9 cellular contexts compared by ENCODE assay signal in the genomic region with DNA sequence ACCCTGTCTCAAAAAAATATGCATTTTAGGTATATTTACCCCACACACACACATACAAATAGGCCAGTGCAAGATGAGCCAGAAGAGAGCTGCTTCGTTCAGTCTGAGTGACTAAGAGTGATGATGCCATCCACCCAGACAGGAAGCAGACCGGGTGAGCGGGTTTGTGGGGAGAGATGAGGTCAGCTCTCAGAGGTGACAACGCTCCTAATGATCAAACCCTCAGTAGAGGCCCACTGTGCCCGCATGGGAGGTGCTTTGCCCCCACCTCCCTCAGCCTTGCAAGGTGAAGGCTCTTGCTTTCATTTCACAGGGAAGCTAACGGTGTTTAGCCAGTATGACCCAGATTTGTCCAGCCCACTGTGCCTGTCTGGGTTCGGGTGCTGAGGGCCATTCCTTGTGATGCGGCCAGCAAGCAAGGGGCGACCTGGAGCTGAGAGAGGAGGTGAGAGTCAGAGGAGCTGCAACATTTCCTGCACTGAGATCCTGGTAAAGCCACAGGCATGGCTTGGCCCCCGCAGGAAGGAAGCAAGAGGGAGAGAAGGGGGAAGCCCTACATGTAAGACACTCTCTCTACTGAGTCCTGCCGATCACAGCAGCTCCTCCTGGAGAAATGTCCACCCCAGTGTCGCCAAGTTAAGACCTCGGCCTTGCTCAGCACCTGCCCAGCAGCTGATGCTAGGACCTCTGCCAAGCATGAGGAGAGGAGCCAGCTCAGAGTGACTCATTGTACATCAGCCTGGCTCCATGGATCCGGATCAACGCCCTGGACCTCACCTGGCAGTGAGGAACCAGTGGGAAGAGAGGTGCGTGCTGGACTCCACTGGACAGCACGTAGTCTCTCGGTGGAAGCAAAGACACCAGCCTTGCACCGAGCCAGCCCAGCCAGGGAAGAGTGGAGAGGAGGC. TPM values are rescaled to one million over a fixed set of nuclear protein-coding genes. Genes with fewer than 3 reads are reported as not detected.
DNase-seq lines count a peak whose midpoint lies in the region; ATAC-seq, FAIRE-seq and TF ChIP-seq lines count a peak whose summit lies in the region.
"Had no signal": no experiment of that assay in that cellular context is flagged by ENCODE, and none has a peak within 500 bp of the region (broad histone marks: within the 10 kb centered on the region; RNA-seq: fewer than 3 reads in every experiment).

No MANE protein-coding gene starts in this region.

- H3K79me2 ChIP-seq in GM23248 (ENCODE audit: insufficient read depth), result no peaks in the 10 kb centered on the region

- H3K4me1 ChIP-seq in GM23248 (ENCODE audit: insufficient read depth), result peaks cover 4% of the 10 kb centered on the region
- H3K4me1 ChIP-seq in mononuclear cell (ENCODE audit: insufficient read depth, low read length), result peaks cover 31% of the 10 kb centered on the region

- no peak for FAIRE-seq in bronchial epithelial cell (lab: Jason Lieb, UNC)

- DNase-seq in ELR (ENCODE audit: low read depth), result peak; percentile 92
- peak; percentile 95 for DNase-seq in GM23248
- peak; percentile 82 for DNase-seq in LHCN-M2 (ENCODE audit: low read depth)
- DNase-seq in activated B cell treated with CpG ODN at 0.5 μM for 24 hours, result peak; percentile 18
- DNase-seq in bronchial epithelial cell (ENCODE audit: low read depth), result peak; percentile 96
- DNase-seq in stimulated activated naive CD4-positive, alpha-beta T cell (lab: John Stamatoyannopoulos, UW), result peak; percentile 14 to 48 (median 36)
- DNase-seq in NCI-H146 treated with DMSO at 0.1 percent for 48 hours (lab: John Stamatoyannopoulos, UW; ENCODE audit: unreplicated experiment), result no peak

- 0 out of 2 replicates have a peak, but pooled peaks cover 3% of the 10 kb centered on the region for H3F3A ChIP-seq in GM23248 (ENCODE audit: insufficient read depth)

- no peaks in the 10 kb centered on the region for H4K20me1 ChIP-seq in GM23248 (ENCODE audit: insufficient read depth)

- no peak overlapping the region for H3K4me3 ChIP-seq in GM23248
- H3K4me3 ChIP-seq in bronchial epithelial cell (ENCODE audit: low read depth, low read length), result no peak overlapping the region
- peak overlapping the region; percentile 13 for H3K4me3 ChIP-seq in mononuclear cell (ENCODE audit: low read length)

- no peaks in the 10 kb centered on the region for H3K9me3 ChIP-seq in GM23248 (ENCODE audit: low read depth)
- no peaks in the 10 kb centered on the region for H3K9me3 ChIP-seq in mononuclear cell (ENCODE audit: low read depth, low read length)

- H2AFZ ChIP-seq in GM23248, result peak overlapping the region; percentile 48

- no peaks in the 10 kb centered on the region for H3K9me3 Mint-ChIP-seq in activated B cell treated with CpG ODN at 0.5 μM for 24 hours

- H3K36me3 ChIP-seq in GM23248 (ENCODE audit: low read depth) (no peaks in the 10 kb centered on the region), bronchial epithelial cell (ENCODE audit: control insufficient read depth, insufficient read depth, low read length) (no peaks in the 10 kb centered on the region)

- no peaks in the 10 kb centered on the region for H3K9me2 ChIP-seq in GM23248 (ENCODE audit: insufficient read depth)

- peak; percentile 99 for ATAC-seq in activated B cell treated with CpG ODN at 0.5 μM for 24 hours (ENCODE audit: low read depth)

- intact Hi-C loops in activated B cell treated with CpG ODN at 0.5 μM for 24 hours (cut with micrococcal nuclease), result loop anchor here (2.0 kb wide), 1 partner anchor 49 kb away; no protein-coding TSS in a partner anchor

- WGBS in GM23248 (ENCODE audit: low coverage in 1 of 2, low lambda C conversion rate in 2 of 2, missing lambda C conversion rate in 2 of 2), 2 experiments, result 54 to 56% methylated on average over 19 of the region's 19 CpGs

- CTCF ChIA-PET in activated B cell treated with CpG ODN at 0.5 μM for 24 hours (lab: Charles Lee), result no interaction called here

- no peak overlapping the region for H3K27ac Mint-ChIP-seq in activated B cell treated with CpG ODN at 0.5 μM for 24 hours

- H3K27ac ChIP-seq in GM23248, result no peak overlapping the region
- H3K27ac ChIP-seq: VCaP had no signal

- no peaks in the 10 kb centered on the region for H3K36me3 Mint-ChIP-seq in activated B cell treated with CpG ODN at 0.5 μM for 24 hours (ENCODE audit: low read depth)

- H3K4me1 Mint-ChIP-seq in activated B cell treated with CpG ODN at 0.5 μM for 24 hours, result peaks cover 12% of the 10 kb centered on the region

- H3K27me3 ChIP-seq in GM23248 (replicated peaks; ENCODE audit: insufficient read depth) (no peaks in the 10 kb centered on the region), bronchial epithelial cell (ENCODE audit: control insufficient read depth, insufficient read depth, low read length) (no peaks in the 10 kb centered on the region), mononuclear cell (ENCODE audit: insufficient read depth, low read length) (no peaks in the 10 kb centered on the region)

- in situ Hi-C loops in GM23248 (cut with MboI), result loop anchor here (25.0 kb wide), 3 partner anchors 162 to 612 kb away; a partner anchor contains a TSS

- no peaks in the 10 kb centered on the region for H3K27me3 Mint-ChIP-seq in activated B cell treated with CpG ODN at 0.5 μM for 24 hours

- no peak overlapping the region for H3K9ac ChIP-seq in GM23248

- H3K4me3 Mint-ChIP-seq in activated B cell treated with CpG ODN at 0.5 μM for 24 hours, result peak overlapping the region; percentile 57

- TF ChIP-seq CTCF in activated B cell treated with CpG ODN at 0.5 μM for 24 hours (IDR thresholded peaks at IDR 0.05) (no peak), bronchial epithelial cell (IDR thresholded peaks at IDR 0.05; ENCODE audit: insufficient read depth, low read length, severe bottlenecking) (no peak)

- no peak overlapping the region for H3K4me2 ChIP-seq in GM23248 (ENCODE audit: unreplicated experiment)

- POLR2A ChIA-PET in activated B cell treated with CpG ODN at 0.5 μM for 24 hours (lab: Charles Lee), result interaction anchor here (1.5 to 2.5 kb wide), 3 partner anchors 50 to 169 kb away, joined by 11 to 16 read pairs (median 15); a partner anchor contains a TSS

RNA-seq across cellular contexts. Expression of a gene that starts 37.0 kb away (rescaled TPM):
- 42.5 and 56.2 TPM in 2 replicates for total RNA-seq in GM23248 (2014; rRNA removed; shearing (Covaris generic))
- polyA plus RNA-seq in GM23248 (2016; fragmentation: Nextera tagmentation; extraction: Ambion mirVana), result 101 and 107 TPM in 2 replicates
- 55.7 and 84.9 TPM in 2 replicates for total RNA-seq in LHCN-M2 (2014; rRNA removed)
- 25.4 TPM for polyA plus RNA-seq in LHCN-M2 (2012)
- total RNA-seq in activated B cell treated with CpG ODN at 0.5 μM for 24 hours, result 86.4 and 102 TPM in 2 replicates
- 65.0 and 66.6 TPM in 2 replicates for total RNA-seq in bronchial epithelial cell
- 33.1 TPM for total RNA-seq in mononuclear cell

RNA-seq across cellular contexts. Expression of a gene that starts 50.4 kb away (rescaled TPM):
- 37.4 and 41.0 TPM in 2 replicates for total RNA-seq in GM23248 (2014; rRNA removed; shearing (Covaris generic))
- 17.0 and 20.1 TPM in 2 replicates for polyA plus RNA-seq in GM23248 (2016; fragmentation: Nextera tagmentation; extraction: Ambion mirVana)
- total RNA-seq in LHCN-M2 (2014; rRNA removed) (30.5 and 42.9 TPM in 2 replicates), activated B cell treated with CpG ODN at 0.5 μM for 24 hours (56.6 and 65.0 TPM in 2 replicates), bronchial epithelial cell (46.5 and 56.9 TPM in 2 replicates), mononuclear cell (74.6 TPM)
- 15.3 TPM for polyA plus RNA-seq in LHCN-M2 (2012)

RNA-seq across cellular contexts. Expression of a gene that starts 55.8 kb away (rescaled TPM):
- 65.7 and 79.0 TPM in 2 replicates for total RNA-seq in GM23248 (2014; rRNA removed; shearing (Covaris generic))
- 74.6 and 78.9 TPM in 2 replicates for polyA plus RNA-seq in GM23248 (2016; fragmentation: Nextera tagmentation; extraction: Ambion mirVana)
- total RNA-seq in LHCN-M2 (2014; rRNA removed) (62.7 and 66.0 TPM in 2 replicates), activated B cell treated with CpG ODN at 0.5 μM for 24 hours (60.8 and 61.3 TPM in 2 replicates), bronchial epithelial cell (46.1 and 49.5 TPM in 2 replicates), mononuclear cell (58.1 TPM)
- polyA plus RNA-seq in LHCN-M2 (2012), result 33.0 TPM
